In genomic region chr3:41362638-41363559, GRCh38 we compare ENCODE assay signal across 1 cellular context.
TF ChIP-seq lines count a peak whose summit lies in the region.

No MANE protein-coding gene starts in this region.

TF ChIP-seq in HepG2, 621 proteins besides CTCF, POLR2A, EP300 and RAD21 (continued from another document):
- TF ChIP-seq HNF1A (IDR thresholded peaks at IDR 0.05; ENCODE audit: low read depth) (no peak), HNF1A (CRISPR knock-in tag; IDR thresholded peaks at IDR 0.05; ENCODE audit: borderline replicate concordance) (no peak), SOX6 (IDR thresholded peaks at IDR 0.05) (no peak), SOX6 (CRISPR knock-in tag; IDR thresholded peaks at IDR 0.05) (peak; percentile 64), SMARCE1 (IDR thresholded peaks at IDR 0.05; ENCODE audit: borderline replicate concordance) (no peak), MAFK (conservative IDR thresholded peaks at IDR 0.05 in 1 of 2, IDR thresholded peaks at IDR 0.05 in 1 of 2; ENCODE audit: low read length in 2 of 2) (peak; percentile 84 to 91), ZNF784 (CRISPR knock-in tag; IDR thresholded peaks at IDR 0.05; ENCODE audit: borderline replicate concordance) (no peak), ZNF543 (CRISPR knock-in tag; IDR thresholded peaks at IDR 0.05) (no peak), ZBTB21 (CRISPR knock-in tag; IDR thresholded peaks at IDR 0.05) (no peak), ZNF34 (CRISPR knock-in tag; IDR thresholded peaks at IDR 0.05; ENCODE audit: borderline replicate concordance) (no peak), SOX13 (IDR thresholded peaks at IDR 0.05) (no peak), SOX13 (CRISPR knock-in tag; conservative IDR thresholded peaks at IDR 0.05 in 1 of 2, IDR thresholded peaks at IDR 0.05 in 1 of 2) (peak in 1 of 2 experiments; percentile 56; a peak in 1 of 4 replicates), ZSCAN5A (CRISPR knock-in tag; IDR thresholded peaks at IDR 0.05; ENCODE audit: borderline replicate concordance) (no peak), ZNF770 (CRISPR knock-in tag; IDR thresholded peaks at IDR 0.05) (no peak; the same call in 1 of the 2 replicates), ZMYM4 (CRISPR knock-in tag; IDR thresholded peaks at IDR 0.05) (0 out of 2 replicates have a peak, but pooled peaks have one; percentile 39), PLRG1 (conservative IDR thresholded peaks at IDR 0.05) (no peak), CREB1 (IDR thresholded peaks at IDR 0.05) (no peak), CREB1 (CRISPR knock-in tag; IDR thresholded peaks at IDR 0.05) (no peak), ZFP37 (CRISPR knock-in tag; IDR thresholded peaks at IDR 0.05; ENCODE audit: borderline replicate concordance) (no peak), BCL6 (CRISPR knock-in tag; IDR thresholded peaks at IDR 0.05) (peak; percentile 89), BRCA1 (CRISPR knock-in tag; IDR thresholded peaks at IDR 0.05) (no peak), SUZ12 (IDR thresholded peaks at IDR 0.05; ENCODE audit: low read depth, low read length) (no peak), TEAD3 (CRISPR knock-in tag; optimal IDR thresholded peaks at IDR 0.05; ENCODE audit: borderline replicate concordance) (peak; percentile 27), MAFF (IDR thresholded peaks at IDR 0.05; ENCODE audit: low read depth, low read length) (peak; percentile 89), GLI4 (CRISPR knock-in tag; IDR thresholded peaks at IDR 0.05; ENCODE audit: borderline replicate concordance) (no peak), ZNF501 (CRISPR knock-in tag; IDR thresholded peaks at IDR 0.05) (peak; percentile 41; the same call in 1 of the 2 replicates), ZBTB1 (CRISPR knock-in tag; IDR thresholded peaks at IDR 0.05; ENCODE audit: borderline replicate concordance) (no peak)
TF ChIP-seq in HepG2: peak in this region for 10.
